17 cellular contexts compared by ENCODE assay signal in genomic region chr11:117929568-117930207, GRCh38. TPM values are rescaled to one million over a fixed set of nuclear protein-coding genes. Genes with fewer than 3 reads are reported as not detected.
DNase-seq lines count a peak whose midpoint lies in the region; ATAC-seq and TF ChIP-seq lines count a peak whose summit lies in the region.
"Had no signal": no experiment of that assay in that cellular context is flagged by ENCODE, and none has a peak within 500 bp of the region (broad histone marks: within the 10 kb centered on the region; RNA-seq: fewer than 3 reads in every experiment).

No MANE protein-coding gene starts in this region.

- no peak overlapping the region for H3K27ac ChIP-seq in BLaER1

- H3K4me3 Mint-ChIP-seq in Caco-2 (ENCODE audit: unreplicated experiment): peak overlapping the region; percentile 93
- peak overlapping the region; percentile 54 for H3K4me3 Mint-ChIP-seq in activated naive CD8-positive, alpha-beta T cell treated with anti-CD3 and anti-CD28 coated beads for 36 hours
- peak overlapping the region; percentile 2 to 82 (median 63) for H3K4me3 Mint-ChIP-seq in naive thymus-derived CD8-positive, alpha-beta T cell
- H3K4me3 Mint-ChIP-seq: activated B cell treated with CpG ODN at 0.5 μM for 24 hours, memory B cell had no signal

- TSS peak; percentile 97 for BruUV-seq in Caco-2 (replicated peaks; lab: Mats Ljungman, UMichigan)

- H3K4me3 ChIP-seq in BLaER1: no peak overlapping the region
- peak overlapping the region; percentile 32; the same call in 1 of the 2 replicates for H3K4me3 ChIP-seq in Caco-2 (ENCODE audit: low read depth, low read length)

- no peak for DNase-seq in Caco-2
- DNase-seq in activated naive CD8-positive, alpha-beta T cell treated with anti-CD3 and anti-CD28 coated beads for 36 hours: no peak
- DNase-seq in naive thymus-derived CD8-positive, alpha-beta T cell: peak in 1 of 10 donors; percentile 15
- no peak for DNase-seq in SIG-M5 (lab: John Stamatoyannopoulos, UW)
- DNase-seq in stimulated activated CD4-positive, alpha-beta T cell treated with anti-CD3 and anti-CD28 coated beads, Interleukin-2, amount 100 ng/mL, for 24 hours: no peak
- no peak for DNase-seq in NCI-H1436 treated with DMSO at 0.1 percent for 48 hours (lab: John Stamatoyannopoulos, UW)
- DNase-seq: activated B cell treated with CpG ODN at 0.5 μM for 24 hours; activated gamma-delta T cell; BE2C; MM.1S; NCI-H2171 treated with DMSO at 0.1 percent for 48 hours; NK-92 treated with Interleukin-12 subunit alpha and Interleukin-12 subunit beta, amount 100 ng/mL, for 24 hours; SK-N-SH had no signal

- no peak overlapping the region for H3K9ac ChIP-seq in BLaER1
- H3K9ac ChIP-seq: SK-N-SH had no signal

- H3K9me3 Mint-ChIP-seq in Caco-2 (ENCODE audit: unreplicated experiment): no peaks in the 10 kb centered on the region
- peaks cover 2% of the 10 kb centered on the region for H3K9me3 Mint-ChIP-seq in activated naive CD8-positive, alpha-beta T cell treated with anti-CD3 and anti-CD28 coated beads for 36 hours
- H3K9me3 Mint-ChIP-seq in naive thymus-derived CD8-positive, alpha-beta T cell: no peaks in the 10 kb centered on the region
- H3K9me3 Mint-ChIP-seq: activated B cell treated with CpG ODN at 0.5 μM for 24 hours, memory B cell had no signal

- ATAC-seq in naive thymus-derived CD8-positive, alpha-beta T cell: no peak
- no peak for ATAC-seq in GM21737 (IDR thresholded peaks at IDR 0.05; ENCODE audit: unreplicated experiment)

- no peaks in the 10 kb centered on the region for H3K9me3 ChIP-seq in BLaER1
- no peaks in the 10 kb centered on the region for H3K9me3 ChIP-seq in Caco-2
- H3K9me3 ChIP-seq: BE2C, SK-N-SH had no signal

- peak overlapping the region; percentile 67 for H3K4me2 ChIP-seq in BLaER1
- H3K4me2 ChIP-seq: SK-N-SH had no signal

- H3K27me3 ChIP-seq in BLaER1: peaks cover 12% of the 10 kb centered on the region
- no peaks in the 10 kb centered on the region for H3K27me3 ChIP-seq in Caco-2 (replicated peaks; ENCODE audit: control insufficient read depth, insufficient read depth, low read length)
- H3K27me3 ChIP-seq: BE2C had no signal

- no peaks in the 10 kb centered on the region for H4K20me1 ChIP-seq in BLaER1

- TF ChIP-seq CTCF in Caco-2 (IDR thresholded peaks at IDR 0.05; ENCODE audit: insufficient read depth in 1 of 2, low read depth in 1 of 2, low read length in 1 of 2, severe bottlenecking in 1 of 2, unreplicated experiment in 1 of 2): no peak

- intact Hi-C loops in Caco-2 (cut with micrococcal nuclease; ENCODE audit: unreplicated experiment): loop anchor here (1.0 kb wide), 3 partner anchors 11 to 22 kb away; no protein-coding TSS in a partner anchor

- H3K4me1 Mint-ChIP-seq in Caco-2 (ENCODE audit: low read depth, unreplicated experiment): peaks cover 62% of the 10 kb centered on the region
- peaks cover 69% of the 10 kb centered on the region for H3K4me1 Mint-ChIP-seq in activated naive CD8-positive, alpha-beta T cell treated with anti-CD3 and anti-CD28 coated beads for 36 hours
- H3K4me1 Mint-ChIP-seq in naive thymus-derived CD8-positive, alpha-beta T cell: peaks cover 38 to 63% (median 61%) of the 10 kb centered on the region in 4 donors

- peaks cover 65% of the 10 kb centered on the region for H3K4me1 ChIP-seq in BLaER1
- peaks cover 51% of the 10 kb centered on the region for H3K4me1 ChIP-seq in Caco-2
- H3K4me1 ChIP-seq: BE2C had no signal

- H3K27me3 Mint-ChIP-seq in Caco-2 (ENCODE audit: insufficient read depth, unreplicated experiment): no peaks in the 10 kb centered on the region
- no peaks in the 10 kb centered on the region for H3K27me3 Mint-ChIP-seq in activated naive CD8-positive, alpha-beta T cell treated with anti-CD3 and anti-CD28 coated beads for 36 hours
- no peaks in the 10 kb centered on the region for H3K27me3 Mint-ChIP-seq in naive thymus-derived CD8-positive, alpha-beta T cell
- H3K27me3 Mint-ChIP-seq: memory B cell had no signal

- POLR2A ChIA-PET in Caco-2 (lab: Charles Lee): interaction anchor here (0.6 to 2.1 kb wide), 5 partner anchors 10 to 598 kb away, joined by 3 to 6 read pairs (median 4); partner anchors contain the start of gene IL10RA
- POLR2A ChIA-PET in naive thymus-derived CD8-positive, alpha-beta T cell (lab: Charles Lee): interaction anchor here (0.9 to 2.5 kb wide), 2 partner anchors 21 to 123 kb away, joined by 4 to 9 read pairs; no protein-coding TSS in a partner anchor

- peaks cover 12% of the 10 kb centered on the region for H3K36me3 Mint-ChIP-seq in Caco-2 (ENCODE audit: insufficient read depth, unreplicated experiment)
- no peaks in the 10 kb centered on the region for H3K36me3 Mint-ChIP-seq in activated naive CD8-positive, alpha-beta T cell treated with anti-CD3 and anti-CD28 coated beads for 36 hours
- no peaks in the 10 kb centered on the region for H3K36me3 Mint-ChIP-seq in naive thymus-derived CD8-positive, alpha-beta T cell
- H3K36me3 Mint-ChIP-seq: memory B cell had no signal

- no peaks in the 10 kb centered on the region for H3K36me3 ChIP-seq in BLaER1
- no peaks in the 10 kb centered on the region for H3K36me3 ChIP-seq in Caco-2 (ENCODE audit: control insufficient read depth, insufficient read depth, low read length)
- H3K36me3 ChIP-seq: BE2C had no signal

- CTCF ChIA-PET in Caco-2 (lab: Charles Lee): interaction anchor here (0.7 to 2.2 kb wide), 9 partner anchors 8 to 124 kb away, joined by 3 to 36 read pairs (median 4); no protein-coding TSS in a partner anchor

- peak overlapping the region; percentile 99 for H3K27ac Mint-ChIP-seq in Caco-2 (ENCODE audit: unreplicated experiment)
- H3K27ac Mint-ChIP-seq in activated naive CD8-positive, alpha-beta T cell treated with anti-CD3 and anti-CD28 coated beads for 36 hours: peak overlapping the region; percentile 98
- H3K27ac Mint-ChIP-seq in naive thymus-derived CD8-positive, alpha-beta T cell: peak overlapping the region in 7 of 10 donors; percentile 60 to 93 (median 84)

RNA-seq across cellular contexts. Expression of gene TMPRSS13, which starts 0.5 kb away (rescaled TPM):
- 40.8 and 53.1 TPM in 2 replicates for total RNA-seq in Caco-2 (2022)
- total RNA-seq in activated naive CD8-positive, alpha-beta T cell treated with anti-CD3 and anti-CD28 coated beads for 36 hours: 1 to 10 TPM; 1.9 to 3.4 TPM
- 1 to 10 TPM; 4.8 to 9.2 TPM for total RNA-seq in naive thymus-derived CD8-positive, alpha-beta T cell
- 1 to 10 TPM in 2 of 3 donors, under 1 TPM in 1; 0.05 to 1.5 (median 1.0) TPM for polyA plus RNA-seq in naive thymus-derived CD8-positive, alpha-beta T cell
- total RNA-seq: chondrocyte had no signal
- polyA plus RNA-seq: SK-N-SH had no signal

RNA-seq across cellular contexts. Expression of gene FXYD6, which starts 53.2 kb away (rescaled TPM):
- 0.86 and 1.0 TPM in 2 replicates for total RNA-seq in Caco-2 (2022)
- total RNA-seq in activated naive CD8-positive, alpha-beta T cell treated with anti-CD3 and anti-CD28 coated beads for 36 hours: under 1 TPM in 1 of 2 experiments, not detected in 1; 0.18 TPM
- not detected for total RNA-seq in naive thymus-derived CD8-positive, alpha-beta T cell
- polyA plus RNA-seq in naive thymus-derived CD8-positive, alpha-beta T cell: not detected
- total RNA-seq: activated B cell treated with CpG ODN at 0.5 μM for 24 hours had no signal

RNA-seq across cellular contexts. Expression of gene IL10RA, which starts 56.5 kb away (rescaled TPM):
- 0.65 and 1.6 TPM in 2 replicates for total RNA-seq in Caco-2 (2022)
- total RNA-seq in activated naive CD8-positive, alpha-beta T cell treated with anti-CD3 and anti-CD28 coated beads for 36 hours: 10 to 100 TPM; 39.6 to 41.2 TPM
- total RNA-seq in naive thymus-derived CD8-positive, alpha-beta T cell: 100 to 1,000 TPM; 205 to 217 TPM
- 100 to 1,000 TPM in 2 of 3 donors, 10 to 100 TPM in 1; 99.2 to 185 (median 147) TPM for polyA plus RNA-seq in naive thymus-derived CD8-positive, alpha-beta T cell
- polyA plus RNA-seq: SK-N-SH had no signal

Comparison
In these comparisons a context has a peak if more than half of its experiments do, and no peak if none do; other contexts are left out.
1. RNA of gene IL10RA, which starts 56.5 kb away (total RNA-seq): 205 to 217 TPM in naive thymus-derived CD8-positive, alpha-beta T cell and 39.6 to 41.2 TPM in activated naive CD8-positive, alpha-beta T cell treated with anti-CD3 and anti-CD28 coated beads for 36 hours; 0.65 to 1.6 TPM in Caco-2; every median in the first group is over 10 times any median in the second.
2. Peak in every context shown above with its lines, with median percentiles within 50 percentile points of each other: H3K27ac Mint-ChIP-seq and H3K4me3 Mint-ChIP-seq.